16 cellular contexts compared by ENCODE assay signal in the genomic region with DNA sequence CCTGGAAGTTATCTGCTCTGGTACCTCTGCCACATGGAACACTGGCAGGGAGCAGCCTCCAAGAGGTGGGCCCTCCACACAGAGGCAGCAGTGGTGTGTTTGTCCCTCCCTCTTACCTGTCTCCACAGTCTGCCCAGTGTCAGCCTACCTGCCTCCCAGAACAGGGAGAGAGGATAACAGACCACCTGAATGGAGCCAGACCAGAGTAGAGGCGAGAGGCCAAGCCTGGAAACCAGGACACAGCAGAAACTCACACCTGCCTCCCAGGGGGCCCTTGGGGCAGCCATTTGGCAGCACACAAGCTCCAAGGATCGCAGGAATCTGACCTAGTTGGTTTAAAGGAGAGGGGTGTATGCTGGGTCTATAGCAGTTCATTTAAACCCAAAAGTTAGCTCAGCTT.
DNase-seq lines count a peak whose midpoint lies in the region; ATAC-seq and TF ChIP-seq lines count a peak whose summit lies in the region.
"Had no signal": no experiment of that assay in that cellular context is flagged by ENCODE, and none has a peak within 500 bp of the region (broad histone marks: within the 10 kb centered on the region; RNA-seq: fewer than 3 reads in every experiment).

No MANE protein-coding gene starts in this region.

- dilution Hi-C loops in mammary epithelial cell (cut with HindIII; ENCODE audit: low sequenced_read_pairs): no loop called here

- H3K4me2 ChIP-seq in mammary epithelial cell (ENCODE audit: insufficient read depth, low read depth, low read length) (no peak overlapping the region), mesenchymal stem cell (ENCODE audit: low read length, poor library complexity, severe bottlenecking) (no peak overlapping the region), trophoblast cell (ENCODE audit: low read length) (no peak overlapping the region)
- H3K4me2 ChIP-seq: BLaER1 treated with 17β-estradiol and CSF1 and Interleukin-3, amounts not matched to agents 10 nM and 100 nM had no signal

- H3K9ac ChIP-seq in mammary epithelial cell (ENCODE audit: insufficient read depth, low read length) (no peak overlapping the region), mesenchymal stem cell (ENCODE audit: low read length) (no peak overlapping the region), trophoblast cell (ENCODE audit: low read length) (no peak overlapping the region)
- H3K9ac ChIP-seq: BLaER1 treated with 17β-estradiol and CSF1 and Interleukin-3, amounts not matched to agents 10 nM and 100 nM had no signal

- H3K4me3 ChIP-seq in mammary epithelial cell (replicated peaks in 1 of 3; ENCODE audit: insufficient read depth in 1 of 3, low read depth in 2 of 3, low read length in 3 of 3) (no peak overlapping the region), breast epithelium (no peak overlapping the region), mesenchymal stem cell (ENCODE audit: insufficient read depth in 1 of 2, low read depth in 1 of 2, low read length in 2 of 2) (no peak overlapping the region), trophoblast cell (ENCODE audit: low read depth, low read length) (no peak overlapping the region), gastrocnemius medialis (no peak overlapping the region)
- H3K4me3 ChIP-seq: BLaER1 treated with 17β-estradiol and CSF1 and Interleukin-3, amounts not matched to agents 10 nM and 100 nM; GM12878 had no signal

- H3K4ac ChIP-seq in mesenchymal stem cell (ENCODE audit: low read depth in 1 of 2, low read length in 2 of 2) (no peak overlapping the region), trophoblast cell (ENCODE audit: low read depth, low read length) (peak overlapping the region; percentile 77)

- H3K23ac ChIP-seq in mesenchymal stem cell (ENCODE audit: low read length in 2 of 2): peak overlapping the region in 1 of 2 experiments; percentile 28
- no peak overlapping the region for H3K23ac ChIP-seq in trophoblast cell (ENCODE audit: low read length)

- H4K8ac ChIP-seq in mesenchymal stem cell (ENCODE audit: low read length) (no peak overlapping the region), trophoblast cell (ENCODE audit: low read depth, low read length) (peak overlapping the region; percentile 2)

- ATAC-seq in HG03139 (IDR thresholded peaks at IDR 0.05; ENCODE audit: unreplicated experiment) (no peak), gastrocnemius medialis (no peak)
- ATAC-seq: GM12878 had no signal

- DNase-seq in mammary epithelial cell (no peak), breast epithelium (ENCODE audit: low spot score in 2 of 2) (no peak), mesenchymal stem cell (no peak), trophoblast cell (no peak), gastrocnemius medialis (no peak), cerebellum (ENCODE audit: low spot score) (no peak)
- DNase-seq: AML-193; CD4-positive, CD25-positive, alpha-beta regulatory T cell; DMS53; HCEC 1CT; HFFc6 had no signal

- H2AK5ac ChIP-seq in mesenchymal stem cell (ENCODE audit: low read length, severe bottlenecking): no peak overlapping the region
- H2AK5ac ChIP-seq in trophoblast cell (ENCODE audit: low read length): peak overlapping the region; percentile 22

- peaks cover 62% of the 10 kb centered on the region for H3K4me1 Mint-ChIP-seq in brain
- H3K4me1 Mint-ChIP-seq: CD4-positive, CD25-positive, alpha-beta regulatory T cell had no signal

- no peaks in the 10 kb centered on the region for H3K9me3 ChIP-seq in mammary epithelial cell (replicated peaks; ENCODE audit: insufficient read depth, low read length)
- H3K9me3 ChIP-seq in breast epithelium: no peaks in the 10 kb centered on the region
- no peaks in the 10 kb centered on the region for H3K9me3 ChIP-seq in mesenchymal stem cell (ENCODE audit: control insufficient read depth, low read length)
- no peaks in the 10 kb centered on the region for H3K9me3 ChIP-seq in trophoblast cell (ENCODE audit: insufficient read depth, low read depth, low read length)
- H3K9me3 ChIP-seq in gastrocnemius medialis: no peaks in the 10 kb centered on the region

- TF ChIP-seq CTCF in mammary epithelial cell (conservative IDR thresholded peaks at IDR 0.05 in 1 of 2, IDR thresholded peaks at IDR 0.05 in 1 of 2; ENCODE audit: extremely low read depth in 1 of 2, insufficient read depth in 1 of 2, low read depth in 1 of 2, low read length in 2 of 2) (no peak), breast epithelium (IDR thresholded peaks at IDR 0.05) (no peak), brain (conservative IDR thresholded peaks at IDR 0.05) (no peak), gastrocnemius medialis (IDR thresholded peaks at IDR 0.05 in 4 of 5, conservative IDR thresholded peaks at IDR 0.05 in 1 of 5) (no peak)

- peak overlapping the region in 1 of 2 experiments; percentile 57 for H3K18ac ChIP-seq in mesenchymal stem cell (ENCODE audit: low read depth in 1 of 2, low read length in 2 of 2)
- peak overlapping the region; percentile 5 for H3K18ac ChIP-seq in trophoblast cell (ENCODE audit: low read length)

- intact Hi-C loops in mammary epithelial cell (cut with micrococcal nuclease): no loop called here
- intact Hi-C loops in breast epithelium (cut with DNase I; ENCODE audit: low total_unique reads): no loop called here
- intact Hi-C loops in gastrocnemius medialis (cut with DNase I; ENCODE audit: low total_unique reads): no loop called here

- H3K4me3 Mint-ChIP-seq in brain: no peak overlapping the region
- H3K4me3 Mint-ChIP-seq: CD4-positive, CD25-positive, alpha-beta regulatory T cell; HFFc6 had no signal

- H3K14ac ChIP-seq in mesenchymal stem cell (ENCODE audit: low read length in 2 of 2) (peak overlapping the region in 1 of 2 experiments; percentile 4), trophoblast cell (ENCODE audit: low read length) (peak overlapping the region; percentile 25)

- H2BK12ac ChIP-seq in mesenchymal stem cell (ENCODE audit: low read length in 2 of 2) (peak overlapping the region; percentile 9 to 45), trophoblast cell (ENCODE audit: low read length) (peak overlapping the region; percentile 34)

- H4K91ac ChIP-seq in mesenchymal stem cell (ENCODE audit: low read length): no peak overlapping the region
- peak overlapping the region; percentile 28 for H4K91ac ChIP-seq in trophoblast cell (ENCODE audit: low read depth, low read length)

- H3K36me3 Mint-ChIP-seq in brain: no peaks in the 10 kb centered on the region
- H3K36me3 Mint-ChIP-seq: CD4-positive, CD25-positive, alpha-beta regulatory T cell had no signal

- in situ Hi-C loops in mammary epithelial cell (cut with MboI; ENCODE audit: low sequenced_read_pairs in 2 of 2): no loop called here
- in situ Hi-C loops in gastrocnemius medialis (cut with MboI; ENCODE audit: low sequenced_read_pairs in 4 of 4): loop anchor here in 2 of 4 donors (25.0 kb wide), 2 partner anchors 205 to 355 kb away; partner anchors contain the start of genes FCHO2 (in 1 of the 2) and TNPO1 (in 1 of the 2)

- H3K27ac ChIP-seq in mammary epithelial cell (ENCODE audit: insufficient read depth, low read depth, low read length) (no peak overlapping the region), breast epithelium (no peak overlapping the region), mesenchymal stem cell (ENCODE audit: low read length, poor library complexity, severe bottlenecking) (no peak overlapping the region), trophoblast cell (ENCODE audit: low read depth, low read length) (no peak overlapping the region), gastrocnemius medialis (no peak overlapping the region)
- H3K27ac ChIP-seq: 22Rv1; BLaER1 treated with 17β-estradiol and CSF1 and Interleukin-3, amounts not matched to agents 10 nM and 100 nM had no signal

- no peaks in the 10 kb centered on the region for H3K79me1 ChIP-seq in mesenchymal stem cell (replicated peaks; ENCODE audit: low read length, poor library complexity, severe bottlenecking)
- H3K79me1 ChIP-seq in trophoblast cell (ENCODE audit: low read length): peaks cover 18% of the 10 kb centered on the region

- H4K20me1 ChIP-seq in mammary epithelial cell (ENCODE audit: insufficient read depth, low read length): no peaks in the 10 kb centered on the region
- H4K20me1 ChIP-seq: BLaER1 treated with 17β-estradiol and CSF1 and Interleukin-3, amounts not matched to agents 10 nM and 100 nM had no signal

- TF ChIP-seq POLR2A in breast epithelium (IDR thresholded peaks at IDR 0.05) (no peak), gastrocnemius medialis (IDR thresholded peaks at IDR 0.05) (no peak)

- CTCF ChIA-PET in mammary epithelial cell (lab: Charles Lee; ENCODE audit: low non-redundant PET): no interaction called here

- H2BK15ac ChIP-seq in mesenchymal stem cell (ENCODE audit: low read depth, poor library complexity, severe bottlenecking): no peak overlapping the region

- no peaks in the 10 kb centered on the region for H3K9me3 Mint-ChIP-seq in brain
- H3K9me3 Mint-ChIP-seq: HFFc6 had no signal

- H2AFZ ChIP-seq in mammary epithelial cell (ENCODE audit: low read depth, low read length) (peak overlapping the region; percentile 6), mesenchymal stem cell (ENCODE audit: low read depth, low read length) (no peak overlapping the region), trophoblast cell (ENCODE audit: insufficient read depth, low read length, poor library complexity) (no peak overlapping the region)

- H2BK5ac ChIP-seq in mesenchymal stem cell (ENCODE audit: low read depth, low read length, poor library complexity, severe bottlenecking) (no peak overlapping the region), trophoblast cell (ENCODE audit: low read depth, low read length, poor library complexity) (peak overlapping the region; percentile 0)

- H3K79me2 ChIP-seq in mammary epithelial cell (ENCODE audit: insufficient read depth, low read length) (no peaks in the 10 kb centered on the region), trophoblast cell (ENCODE audit: control insufficient read depth, insufficient read depth, low read length, poor library complexity) (no peaks in the 10 kb centered on the region)

- H3K36me3 ChIP-seq in mammary epithelial cell (ENCODE audit: insufficient read depth, low read length) (no peaks in the 10 kb centered on the region), breast epithelium (no peaks in the 10 kb centered on the region), mesenchymal stem cell (ENCODE audit: control insufficient read depth in 1 of 2, insufficient read depth in 2 of 2, low read depth in 1 of 2, low read length in 2 of 2) (no peaks in the 10 kb centered on the region), trophoblast cell (ENCODE audit: control insufficient read depth in 1 of 2, insufficient read depth in 2 of 2, low read length in 2 of 2) (no peaks in the 10 kb centered on the region), gastrocnemius medialis (no peaks in the 10 kb centered on the region)
- H3K36me3 ChIP-seq: BLaER1 treated with 17β-estradiol and CSF1 and Interleukin-3, amounts not matched to agents 10 nM and 100 nM had no signal

- no peaks in the 10 kb centered on the region for H3K27me3 Mint-ChIP-seq in brain

- H2BK120ac ChIP-seq in mesenchymal stem cell (ENCODE audit: low read depth, low read length): no peak overlapping the region
- peak overlapping the region; percentile 39 for H2BK120ac ChIP-seq in trophoblast cell (ENCODE audit: insufficient read depth, low read length, poor library complexity)

- H3K27me3 ChIP-seq in mammary epithelial cell (ENCODE audit: insufficient read depth, low read length) (no peaks in the 10 kb centered on the region), breast epithelium (no peaks in the 10 kb centered on the region), mesenchymal stem cell (ENCODE audit: control insufficient read depth in 1 of 2, insufficient read depth in 1 of 2, low read length in 2 of 2) (no peaks in the 10 kb centered on the region), trophoblast cell (ENCODE audit: insufficient read depth, low read length) (no peaks in the 10 kb centered on the region), gastrocnemius medialis (no peaks in the 10 kb centered on the region)
- H3K27me3 ChIP-seq: BLaER1 treated with 17β-estradiol and CSF1 and Interleukin-3, amounts not matched to agents 10 nM and 100 nM had no signal

- no peak overlapping the region for H4K12ac ChIP-seq in trophoblast cell (ENCODE audit: low read depth, low read length)

- H3K27ac Mint-ChIP-seq in brain: peak overlapping the region in 3 of 5 experiments; percentile 73 to 94 (median 86)
- H3K27ac Mint-ChIP-seq: CD4-positive, CD25-positive, alpha-beta regulatory T cell; HFFc6 had no signal

- 93% methylated on average over 2 of the region's 2 CpGs for WGBS in mammary epithelial cell (ENCODE audit: low coverage, missing lambda C conversion rate)
- 100% methylated on average over 1 of the region's 2 CpGs for WGBS in mesenchymal stem cell
- WGBS in trophoblast cell (ENCODE audit: extremely low coverage, insufficient coverage, insufficient read length): no CpG with 5 or more reads among the region's 2 CpGs

- peaks cover 29% of the 10 kb centered on the region for H3K4me1 ChIP-seq in mammary epithelial cell (ENCODE audit: insufficient read depth, low read length)
- no peaks in the 10 kb centered on the region for H3K4me1 ChIP-seq in breast epithelium
- H3K4me1 ChIP-seq in mesenchymal stem cell (ENCODE audit: control insufficient read depth, insufficient read depth, low read depth, low read length): peaks cover 2% of the 10 kb centered on the region
- H3K4me1 ChIP-seq in trophoblast cell (ENCODE audit: control insufficient read depth in 1 of 2, insufficient read depth in 2 of 2, low read length in 2 of 2): peaks cover 8 to 19% of the 10 kb centered on the region in 2 experiments
- peaks cover 6 to 15% of the 10 kb centered on the region in 2 donors for H3K4me1 ChIP-seq in gastrocnemius medialis
- H3K4me1 ChIP-seq: BLaER1 treated with 17β-estradiol and CSF1 and Interleukin-3, amounts not matched to agents 10 nM and 100 nM had no signal

- BruUV-seq in mammary epithelial cell (replicated peaks; lab: Mats Ljungman, UMichigan): no TSS peak
